Comparison of ENCODE assay signal across 8 cellular contexts in the genomic region with DNA sequence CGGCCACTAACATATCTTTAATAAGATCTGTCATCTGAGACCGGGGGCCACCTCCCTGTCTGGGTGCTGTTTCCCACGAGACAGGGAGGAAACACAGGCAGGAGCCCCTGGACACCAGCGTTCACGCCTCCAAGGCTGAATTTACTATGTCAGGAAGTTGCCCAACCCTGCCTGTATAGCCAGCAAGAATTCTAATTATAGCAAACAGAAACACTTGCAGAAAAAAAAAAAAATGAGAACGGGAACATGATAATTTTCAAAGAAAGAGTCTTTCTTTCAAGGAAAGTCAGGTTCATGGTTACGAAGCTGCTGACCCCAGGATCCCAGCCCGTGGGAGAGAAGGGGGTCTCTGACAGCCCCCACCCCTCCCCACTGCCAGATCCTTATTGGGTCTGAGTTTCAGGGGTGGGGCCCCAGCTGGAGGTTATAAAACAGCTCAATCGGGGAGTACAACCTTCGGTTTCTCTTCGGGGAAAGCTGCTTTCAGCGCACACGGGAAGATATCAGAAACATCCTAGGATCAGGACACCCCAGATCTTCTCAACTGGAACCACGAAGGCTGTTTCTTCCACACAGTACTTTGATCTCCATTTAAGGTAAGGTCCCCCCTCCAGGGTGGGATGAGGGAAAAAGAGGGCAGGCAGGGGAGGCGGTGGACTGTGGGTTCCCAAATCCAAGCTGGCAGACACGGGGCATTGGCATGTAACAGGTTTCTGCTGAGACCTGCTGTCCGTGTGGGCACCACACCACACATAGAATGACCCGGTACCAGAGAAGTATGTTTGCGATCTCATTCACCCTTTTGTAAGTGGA. TPM values are rescaled to one million over a fixed set of nuclear protein-coding genes. Genes with fewer than 3 reads are reported as not detected.
DNase-seq lines count a peak whose midpoint lies in the region; ATAC-seq and TF ChIP-seq lines count a peak whose summit lies in the region.

Gene IL3RA (plus strand): TSS at position 455 of the 813 bp plus-strand sequence. CDS start 4,981 bp downstream, outside the sequence.

- H3K4me3 ChIP-seq in A673 (ENCODE audit: low read depth, low read length, poor library complexity, severe bottlenecking), result peak within 1 kb of the TSS; percentile 35
- H3K4me3 ChIP-seq in tibial nerve, result peak within 1 kb of the TSS; percentile 20 to 52 (median 24)
- no peak within 1 kb of the TSS for H3K4me3 ChIP-seq in SJCRH30

- intact Hi-C loops in A673 (cut with micrococcal nuclease; ENCODE audit: unreplicated experiment), result no loop called here

- POLR2A ChIA-PET in A673 (lab: Charles Lee; ENCODE audit: low non-redundant PET), result no interaction called here

- H3K4me1 ChIP-seq in A673 (ENCODE audit: insufficient read depth, low read length, poor library complexity, severe bottlenecking) (no peaks in the 10 kb centered on the region), tibial nerve (peaks cover 0 to 4% (median 1%) of the 10 kb centered on the region in 4 donors), SJCRH30 (no peaks in the 10 kb centered on the region)

- no peak for DNase-seq in A673 (ENCODE audit: low spot score)
- peak; percentile 74 for DNase-seq in medulla oblongata (ENCODE audit: extremely low spot score)
- peak in 1 of 2 donors; percentile 59 for DNase-seq in tibial nerve (ENCODE audit: low spot score in 2 of 2)
- no peak for DNase-seq in middle frontal gyrus (ENCODE audit: extremely low spot score, low spot score)
- no peak for DNase-seq in SJCRH30

- TF ChIP-seq CTCF in A673 (conservative IDR thresholded peaks at IDR 0.05; ENCODE audit: low read depth, low read length), result no peak
- TF ChIP-seq CTCF in tibial nerve (IDR thresholded peaks at IDR 0.05), result no peak

- 21 to 23% methylated on average over 19 of the region's 19 CpGs for WGBS in tibial nerve, 2 donors

- TF ChIP-seq POLR2A in tibial nerve (IDR thresholded peaks at IDR 0.05), result no peak

- H3K27ac ChIP-seq in A673 (ENCODE audit: low read depth, low read length, poor library complexity, severe bottlenecking), result no peak within 1 kb of the TSS
- peak within 1 kb of the TSS; percentile 20 for H3K27ac ChIP-seq in angular gyrus (ENCODE audit: low read depth, low read length)
- H3K27ac ChIP-seq in tibial nerve, result peak within 1 kb of the TSS in 2 of 4 donors; percentile 42 to 81
- H3K27ac ChIP-seq in SJCRH30, result no peak within 1 kb of the TSS

- ATAC-seq in GM18907 (IDR thresholded peaks at IDR 0.05; ENCODE audit: unreplicated experiment), result peak; percentile 63
- ATAC-seq in HG03460 (IDR thresholded peaks at IDR 0.05; ENCODE audit: unreplicated experiment), result peak; percentile 62

- H3K27me3 ChIP-seq in A673 (replicated peaks; ENCODE audit: insufficient read depth, low read depth, low read length, poor library complexity), result no peaks in the 10 kb centered on the region
- no peaks in the 10 kb centered on the region for H3K27me3 ChIP-seq in tibial nerve
- H3K27me3 ChIP-seq in SJCRH30, result no peaks in the 10 kb centered on the region

- H3K9me3 ChIP-seq in A673 (ENCODE audit: low read depth, low read length, poor library complexity, severe bottlenecking) (peaks cover 5% of the 10 kb centered on the region), tibial nerve (peaks cover 0 to 16% (median 0%) of the 10 kb centered on the region in 4 donors), SJCRH30 (replicated peaks) (no peaks in the 10 kb centered on the region)

- CTCF ChIA-PET in A673 (lab: Charles Lee), result no interaction called here

- no TSS peak for BruUV-seq in A673 (replicated peaks; lab: Mats Ljungman, UMichigan)

- H3K36me3 ChIP-seq in A673 (ENCODE audit: insufficient read depth, low read length, poor library complexity, severe bottlenecking) (no peaks in the 10 kb centered on the region), tibial nerve (peaks cover 0 to 28% (median 0%) of the 10 kb centered on the region in 3 donors), SJCRH30 (no peaks in the 10 kb centered on the region)

- peak in 1 of 2 donors; percentile 66 for TF ChIP-seq EP300 in tibial nerve (IDR thresholded peaks at IDR 0.05)

RNA-seq across cellular contexts. Expression of gene IL3RA, which starts in this region (rescaled TPM):
- total RNA-seq in A673 (2021) (0.49 and 0.52 TPM in 2 replicates), tibial nerve (10 to 100 TPM in 1 of 4 donors, 1 to 10 TPM in 3; 3.3 to 17.7 (median 6.3) TPM)
- total RNA-seq in SJCRH30 (2014; rRNA removed; shearing (Covaris generic)), result not detected in 2 replicates
